In the genomic region with DNA sequence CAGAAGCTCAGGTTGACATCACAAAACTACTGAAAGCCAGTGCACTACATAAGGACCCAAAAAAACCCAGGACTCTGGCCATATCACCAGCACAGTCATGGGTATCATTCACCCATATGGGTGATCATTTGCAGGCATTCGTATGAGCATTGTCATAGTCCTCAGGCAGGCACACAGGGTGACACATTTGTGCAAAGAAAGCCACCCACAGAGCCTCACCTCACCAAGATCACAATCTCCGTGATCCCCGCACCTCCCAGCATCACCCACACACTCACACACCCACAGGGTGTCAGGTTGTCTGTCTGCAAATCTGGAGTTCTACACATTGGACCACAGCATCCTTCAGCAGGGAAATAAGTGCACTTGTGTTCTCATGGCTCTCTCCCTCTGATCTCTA, we compare ENCODE assay signal across 11 cellular contexts.
DNase-seq lines count a peak whose midpoint lies in the region; ATAC-seq and TF ChIP-seq lines count a peak whose summit lies in the region.
"Had no signal": no experiment of that assay in that cellular context is flagged by ENCODE, and none has a peak within 500 bp of the region (broad histone marks: within the 10 kb centered on the region; RNA-seq: fewer than 3 reads in every experiment).

No MANE protein-coding gene starts in this region.

- WGBS in transverse colon (ENCODE audit: low coverage in 1 of 2), 2 donors: 92% methylated on average over 3 of the region's 3 CpGs; no CpG with 5 or more reads in 1 of the 2 donors
- 76 to 94% methylated on average over 3 of the region's 3 CpGs for WGBS in upper lobe of left lung, 2 donors

- TF ChIP-seq POLR2A in transverse colon (IDR thresholded peaks at IDR 0.05) (no peak), upper lobe of left lung (IDR thresholded peaks at IDR 0.05) (no peak)

- H3K9me3 ChIP-seq in OCI-LY1 (ENCODE audit: low read length) (no peaks in the 10 kb centered on the region), transverse colon (no peaks in the 10 kb centered on the region), upper lobe of left lung (no peaks in the 10 kb centered on the region)

- H3K79me2 ChIP-seq in OCI-LY1 (ENCODE audit: insufficient read depth, low read length): no peaks in the 10 kb centered on the region

- H3K9me3 Mint-ChIP-seq in activated CD8-positive, alpha-beta T cell treated with anti-CD3 and anti-CD28 coated beads for 36 hours: peaks cover 3% of the 10 kb centered on the region
- H3K9me3 Mint-ChIP-seq in activated naive CD8-positive, alpha-beta T cell treated with anti-CD3 and anti-CD28 coated beads, Interleukin-2, amount 50 U/mL, for 24 hours: no peaks in the 10 kb centered on the region

- no peak overlapping the region for H2AFZ ChIP-seq in OCI-LY1 (ENCODE audit: low read length)

- no peaks in the 10 kb centered on the region for H3K36me3 ChIP-seq in OCI-LY1 (ENCODE audit: insufficient read depth, low read length)
- no peaks in the 10 kb centered on the region for H3K36me3 ChIP-seq in transverse colon
- H3K36me3 ChIP-seq in upper lobe of left lung: no peaks in the 10 kb centered on the region

- no peaks in the 10 kb centered on the region for H3F3A ChIP-seq in OCI-LY1 (ENCODE audit: insufficient read depth, low read length)

- H3K27me3 Mint-ChIP-seq in activated CD8-positive, alpha-beta T cell treated with anti-CD3 and anti-CD28 coated beads for 36 hours: no peaks in the 10 kb centered on the region
- H3K27me3 Mint-ChIP-seq in activated naive CD8-positive, alpha-beta T cell treated with anti-CD3 and anti-CD28 coated beads, Interleukin-2, amount 50 U/mL, for 24 hours: peaks cover 2% of the 10 kb centered on the region

- H3K27ac ChIP-seq in OCI-LY1 (ENCODE audit: low read depth, low read length, poor library complexity, severe bottlenecking) (peak overlapping the region; percentile 79), transverse colon (no peak overlapping the region), upper lobe of left lung (no peak overlapping the region)

- no peaks in the 10 kb centered on the region for H4K20me1 ChIP-seq in OCI-LY1 (ENCODE audit: insufficient read depth, low read length)

- H3K4me3 ChIP-seq in OCI-LY1 (ENCODE audit: low read depth, low read length, poor library complexity, severe bottlenecking) (no peak overlapping the region), transverse colon (no peak overlapping the region), upper lobe of left lung (no peak overlapping the region)

- intact Hi-C loops in activated CD8-positive, alpha-beta T cell treated with anti-CD3 and anti-CD28 coated beads for 36 hours (cut with micrococcal nuclease): no loop called here
- intact Hi-C loops in transverse colon (cut with DNase I; ENCODE audit: low total_unique reads): no loop called here

- TF ChIP-seq EP300 in transverse colon (IDR thresholded peaks at IDR 0.05; ENCODE audit: low read depth) (no peak), upper lobe of left lung (IDR thresholded peaks at IDR 0.05) (no peak)

- DNase-seq in activated CD8-positive, alpha-beta T cell treated with anti-CD3 and anti-CD28 coated beads for 36 hours: peak; percentile 73
- DNase-seq in activated naive CD8-positive, alpha-beta T cell treated with anti-CD3 and anti-CD28 coated beads, Interleukin-2, amount 50 U/mL, for 24 hours: peak; percentile 37
- DNase-seq in stimulated activated CD8-positive, alpha-beta memory T cell treated with anti-CD3 and anti-CD28 coated beads, Interleukin-12 subunit alpha, Interleukin-12 subunit beta, amount 100 ng/mL, for 24 hours (ENCODE audit: extremely low read depth): peak; percentile 34
- DNase-seq in transverse colon: no peak
- DNase-seq in NCI-H2196 treated with DMSO at 0.1 percent for 48 hours (lab: John Stamatoyannopoulos, UW; ENCODE audit: unreplicated experiment): no peak
- DNase-seq in upper lobe of left lung: no peak
- DNase-seq: GF-D8, islet precursor cell, NCI-H2107 had no signal

- POLR2A ChIA-PET in activated CD8-positive, alpha-beta T cell treated with anti-CD3 and anti-CD28 coated beads for 36 hours (lab: Charles Lee): interaction anchor here (0.5 to 1.4 kb wide), 5 partner anchors 8 to 266 kb away, joined by 3 read pairs; no protein-coding TSS in a partner anchor

- in situ Hi-C loops in transverse colon (cut with MboI; ENCODE audit: low pct_ligation_motif_present in 1 of 4, low pct_unique_long_range_greater_than_20kb in 1 of 4, low sequenced_read_pairs in 3 of 4): no loop called here

- H3K4me1 Mint-ChIP-seq in activated CD8-positive, alpha-beta T cell treated with anti-CD3 and anti-CD28 coated beads for 36 hours (ENCODE audit: low read depth): peaks cover 43% of the 10 kb centered on the region
- H3K4me1 Mint-ChIP-seq in activated naive CD8-positive, alpha-beta T cell treated with anti-CD3 and anti-CD28 coated beads, Interleukin-2, amount 50 U/mL, for 24 hours: peaks cover 41% of the 10 kb centered on the region

- H3K36me3 Mint-ChIP-seq in activated CD8-positive, alpha-beta T cell treated with anti-CD3 and anti-CD28 coated beads for 36 hours (ENCODE audit: low read depth): no peaks in the 10 kb centered on the region
- no peaks in the 10 kb centered on the region for H3K36me3 Mint-ChIP-seq in activated naive CD8-positive, alpha-beta T cell treated with anti-CD3 and anti-CD28 coated beads, Interleukin-2, amount 50 U/mL, for 24 hours (ENCODE audit: low read depth)

- H3K4me1 ChIP-seq in OCI-LY1 (ENCODE audit: insufficient read depth, low read length, severe bottlenecking): peaks cover 82% of the 10 kb centered on the region
- peaks cover 0 to 4% (median 0%) of the 10 kb centered on the region in 4 donors for H3K4me1 ChIP-seq in transverse colon
- peaks cover 0 to 12% (median 6%) of the 10 kb centered on the region in 4 donors for H3K4me1 ChIP-seq in upper lobe of left lung

- TF ChIP-seq CTCF in OCI-LY1 (IDR thresholded peaks at IDR 0.05; ENCODE audit: low read length) (no peak), transverse colon (IDR thresholded peaks at IDR 0.05) (no peak), upper lobe of left lung (IDR thresholded peaks at IDR 0.05) (no peak)
- TF ChIP-seq CTCF in activated CD8-positive, alpha-beta T cell treated with anti-CD3 and anti-CD28 coated beads for 36 hours (IDR thresholded peaks at IDR 0.05): no peak

- H3K4me3 Mint-ChIP-seq in activated CD8-positive, alpha-beta T cell treated with anti-CD3 and anti-CD28 coated beads for 36 hours: no peak overlapping the region
- no peak overlapping the region for H3K4me3 Mint-ChIP-seq in activated naive CD8-positive, alpha-beta T cell treated with anti-CD3 and anti-CD28 coated beads, Interleukin-2, amount 50 U/mL, for 24 hours

- CTCF ChIA-PET in activated CD8-positive, alpha-beta T cell treated with anti-CD3 and anti-CD28 coated beads for 36 hours (lab: Charles Lee): interaction anchor here (1.7 to 2.3 kb wide), 2 partner anchors 8 to 247 kb away, joined by 6 read pairs; no protein-coding TSS in a partner anchor

- peak; percentile 70 for ATAC-seq in activated CD8-positive, alpha-beta T cell treated with anti-CD3 and anti-CD28 coated beads for 36 hours
- peak; percentile 76 for ATAC-seq in activated naive CD8-positive, alpha-beta T cell treated with anti-CD3 and anti-CD28 coated beads, Interleukin-2, amount 50 U/mL, for 24 hours
- ATAC-seq in HG03469 (IDR thresholded peaks at IDR 0.05; ENCODE audit: unreplicated experiment) (no peak), upper lobe of left lung (ENCODE audit: low FRiP score in 2 of 2) (no peak)

- H3K9ac ChIP-seq in OCI-LY1 (ENCODE audit: low read length): peak overlapping the region; percentile 32; the same call in 1 of the 2 replicates

- peak overlapping the region; percentile 40 for H3K27ac Mint-ChIP-seq in activated CD8-positive, alpha-beta T cell treated with anti-CD3 and anti-CD28 coated beads for 36 hours
- no peak overlapping the region for H3K27ac Mint-ChIP-seq in activated naive CD8-positive, alpha-beta T cell treated with anti-CD3 and anti-CD28 coated beads, Interleukin-2, amount 50 U/mL, for 24 hours

- H3K9me2 ChIP-seq in OCI-LY1 (ENCODE audit: low read depth, low read length): no peaks in the 10 kb centered on the region

- H3K27me3 ChIP-seq in OCI-LY1 (ENCODE audit: insufficient read depth, low read length): no peaks in the 10 kb centered on the region
- H3K27me3 ChIP-seq in transverse colon: no peaks in the 10 kb centered on the region
- no peaks in the 10 kb centered on the region for H3K27me3 ChIP-seq in upper lobe of left lung

- peak overlapping the region; percentile 15; the same call in 1 of the 2 replicates for H3K4me2 ChIP-seq in OCI-LY1 (ENCODE audit: low read length)

Comparison
In these comparisons a context has a peak if more than half of its experiments do, and no peak if none do; other contexts are left out.
1. ATAC-seq: peak in activated CD8-positive, alpha-beta T cell treated with anti-CD3 and anti-CD28 coated beads for 36 hours (single experiment) and activated naive CD8-positive, alpha-beta T cell treated with anti-CD3 and anti-CD28 coated beads, Interleukin-2, amount 50 U/mL, for 24 hours (single experiment); none in HG03469 (single experiment) and upper lobe of left lung (0 of 2).
2. DNase-seq: peak in activated CD8-positive, alpha-beta T cell treated with anti-CD3 and anti-CD28 coated beads for 36 hours (single experiment), activated naive CD8-positive, alpha-beta T cell treated with anti-CD3 and anti-CD28 coated beads, Interleukin-2, amount 50 U/mL, for 24 hours (single experiment) and stimulated activated CD8-positive, alpha-beta memory T cell treated with anti-CD3 and anti-CD28 coated beads, Interleukin-12 subunit alpha, Interleukin-12 subunit beta, amount 100 ng/mL, for 24 hours (single experiment); none in transverse colon (single experiment), NCI-H2196 treated with DMSO at 0.1 percent for 48 hours (single experiment) and upper lobe of left lung (0 of 2).